In the genomic region with DNA sequence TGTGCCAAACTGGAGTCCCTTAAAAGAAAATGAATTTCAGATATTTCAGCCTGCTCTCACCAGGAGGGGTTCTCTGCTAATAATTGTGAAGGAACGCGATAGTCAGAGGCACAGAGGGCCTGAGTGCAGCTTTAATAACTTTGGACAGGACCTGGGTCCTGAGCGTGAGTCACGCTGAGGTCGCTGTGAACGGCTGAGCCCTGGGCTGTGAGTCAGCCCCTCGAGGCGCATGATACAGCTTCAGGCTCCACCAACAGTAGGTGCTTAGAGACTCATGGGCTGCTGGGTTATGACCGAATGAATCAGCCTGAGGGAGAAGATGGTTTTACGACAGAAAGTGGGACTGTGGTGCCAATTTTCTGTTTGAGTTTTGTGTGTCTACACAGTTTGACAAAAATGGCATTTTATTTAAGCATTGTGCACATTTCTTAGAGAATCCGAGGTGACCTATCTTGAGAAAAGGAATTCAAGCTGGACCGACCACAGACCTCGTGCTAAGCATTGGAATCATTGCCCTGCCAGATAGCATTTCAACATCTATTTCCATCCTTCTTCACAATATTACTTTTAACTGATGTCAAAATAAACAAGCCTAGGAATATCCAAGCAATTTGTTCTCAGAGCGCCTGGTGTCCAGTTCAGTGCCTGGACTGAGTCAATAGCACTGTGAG, we compare ENCODE assay signal across 11 cellular contexts.
DNase-seq lines count a peak whose midpoint lies in the region; ATAC-seq lines count a peak whose summit lies in the region.
"Had no signal": no experiment of that assay in that cellular context is flagged by ENCODE, and none has a peak within 500 bp of the region (broad histone marks: within the 10 kb centered on the region; RNA-seq: fewer than 3 reads in every experiment).

No MANE protein-coding gene starts in this region.

- H3K36me3 ChIP-seq in mesodermal cell (ENCODE audit: control insufficient read depth, insufficient read depth, low read length), result no peaks in the 10 kb centered on the region

- H3K4me1 Mint-ChIP-seq in activated CD4-positive, alpha-beta memory T cell treated with anti-CD3 and anti-CD28 coated beads, Interleukin-2, amount 10 ng/mL, durations not matched to agents 7 days and 5 days, result no peaks in the 10 kb centered on the region
- H3K4me1 Mint-ChIP-seq: immature natural killer cell had no signal

- H3K36me3 Mint-ChIP-seq in activated CD4-positive, alpha-beta memory T cell treated with anti-CD3 and anti-CD28 coated beads, Interleukin-2, amount 10 ng/mL, durations not matched to agents 7 days and 5 days (ENCODE audit: low read depth), result no peaks in the 10 kb centered on the region
- H3K36me3 Mint-ChIP-seq: immature natural killer cell had no signal

- H3K4me3 ChIP-seq in mesodermal cell (ENCODE audit: extremely low read depth, insufficient read depth, low read length, poor library complexity, severe bottlenecking), result no peak overlapping the region

- H3K4me1 ChIP-seq in mesodermal cell (ENCODE audit: control insufficient read depth, insufficient read depth, low read length, poor library complexity, severe bottlenecking), result peaks cover 19% of the 10 kb centered on the region

- CTCF ChIA-PET in activated CD4-positive, alpha-beta memory T cell treated with anti-CD3 and anti-CD28 coated beads, Interleukin-2, amount 10 ng/mL, durations not matched to agents 7 days and 5 days (lab: Charles Lee), result no interaction called here

- no peak overlapping the region for H3K27ac Mint-ChIP-seq in activated CD4-positive, alpha-beta memory T cell treated with anti-CD3 and anti-CD28 coated beads, Interleukin-2, amount 10 ng/mL, durations not matched to agents 7 days and 5 days
- H3K27ac Mint-ChIP-seq: activated T-cell treated with anti-CD3 and anti-CD28 coated beads, Interleukin-2, amount 50 U/mL, for 24 hours; immature natural killer cell had no signal

- no peaks in the 10 kb centered on the region for H3K9me3 Mint-ChIP-seq in activated CD4-positive, alpha-beta memory T cell treated with anti-CD3 and anti-CD28 coated beads, Interleukin-2, amount 10 ng/mL, durations not matched to agents 7 days and 5 days
- H3K9me3 Mint-ChIP-seq: activated T-cell treated with anti-CD3 and anti-CD28 coated beads, Interleukin-2, amount 50 U/mL, for 24 hours had no signal

- H3K4me3 Mint-ChIP-seq in activated CD4-positive, alpha-beta memory T cell treated with anti-CD3 and anti-CD28 coated beads, Interleukin-2, amount 10 ng/mL, durations not matched to agents 7 days and 5 days, result no peak overlapping the region
- H3K4me3 Mint-ChIP-seq: activated T-cell treated with anti-CD3 and anti-CD28 coated beads, Interleukin-2, amount 50 U/mL, for 24 hours; immature natural killer cell had no signal

- 64 to 71% methylated on average over 11 of the region's 14 CpGs for WGBS in mesodermal cell (ENCODE audit: insufficient coverage in 2 of 2), 2 experiments

- H3K9me3 ChIP-seq in mesodermal cell (ENCODE audit: control insufficient read depth, low read length), result no peaks in the 10 kb centered on the region

- in situ Hi-C loops in ACHN (cut with HindIII; ENCODE audit: low pct_ligation_motif_present, low pct_unique_long_range_greater_than_20kb, low sequenced_read_pairs), result no loop called here

- H3K27ac ChIP-seq in mesodermal cell (ENCODE audit: low read depth, low read length, severe bottlenecking), result peak overlapping the region; percentile 23

- DNase-seq in ACHN (peak; percentile 94), MV-4-11 (lab: John Stamatoyannopoulos, UW) (peak; percentile 86), epidermal melanocyte (ENCODE audit: insufficient read length, low spot score) (peak; percentile 77), NCI-H526 treated with DMSO at 0.1 percent for 48 hours (lab: John Stamatoyannopoulos, UW) (no peak)
- no peak for DNase-seq in activated CD4-positive, alpha-beta memory T cell treated with anti-CD3 and anti-CD28 coated beads, Interleukin-2, amount 10 ng/mL, durations not matched to agents 7 days and 5 days
- DNase-seq: activated T-cell treated with anti-CD3 and anti-CD28 coated beads, Interleukin-2, amount 50 U/mL, for 24 hours; immature natural killer cell; NCI-H524 had no signal

- POLR2A ChIA-PET in activated CD4-positive, alpha-beta memory T cell treated with anti-CD3 and anti-CD28 coated beads, Interleukin-2, amount 10 ng/mL, durations not matched to agents 7 days and 5 days (lab: Charles Lee), result no interaction called here

- ATAC-seq in HG02981 (IDR thresholded peaks at IDR 0.05; ENCODE audit: unreplicated experiment) (no peak), HG03139 (IDR thresholded peaks at IDR 0.05; ENCODE audit: unreplicated experiment) (no peak)

- no peaks in the 10 kb centered on the region for H3K27me3 Mint-ChIP-seq in activated CD4-positive, alpha-beta memory T cell treated with anti-CD3 and anti-CD28 coated beads, Interleukin-2, amount 10 ng/mL, durations not matched to agents 7 days and 5 days

Comparison
In these comparisons a context has a peak if more than half of its experiments do, and no peak if none do; other contexts are left out.
1. DNase-seq: peak in ACHN (single experiment), MV-4-11 (single experiment) and epidermal melanocyte (single experiment); none in NCI-H526 treated with DMSO at 0.1 percent for 48 hours (single experiment) and activated CD4-positive, alpha-beta memory T cell treated with anti-CD3 and anti-CD28 coated beads, Interleukin-2, amount 10 ng/mL, durations not matched to agents 7 days and 5 days (single experiment).